Comparison of ENCODE assay signal across 8 cellular contexts in genomic region chr10:89213191-89213808, GRCh38. TPM values are rescaled to one million over a fixed set of nuclear protein-coding genes. Genes with fewer than 3 reads are reported as not detected.
DNase-seq lines count a peak whose midpoint lies in the region; ATAC-seq, FAIRE-seq and TF ChIP-seq lines count a peak whose summit lies in the region.

No MANE protein-coding gene starts in this region.

- no TSS peak for BruUV-seq in Caco-2 (replicated peaks; lab: Mats Ljungman, UMichigan)

- POLR2A ChIA-PET in Caco-2 (lab: Charles Lee) = no interaction called here

- no peaks in the 10 kb centered on the region for H3K4me1 Mint-ChIP-seq in Caco-2 (ENCODE audit: low read depth, unreplicated experiment)

- no peak overlapping the region for H3K4me3 ChIP-seq in Caco-2 (ENCODE audit: low read depth, low read length)

- H3K9me3 Mint-ChIP-seq in Caco-2 (ENCODE audit: unreplicated experiment) = no peaks in the 10 kb centered on the region

- FAIRE-seq in TTC549 (lab: Jason Lieb, UNC) (peak; percentile 80), frontal cortex (lab: Jason Lieb, UNC) (peak; percentile 69)

- CTCF ChIA-PET in Caco-2 (lab: Charles Lee) = no interaction called here

- TF ChIP-seq CTCF in Caco-2 (IDR thresholded peaks at IDR 0.05; ENCODE audit: insufficient read depth in 1 of 2, low read depth in 1 of 2, low read length in 1 of 2, severe bottlenecking in 1 of 2, unreplicated experiment in 1 of 2) = peak; percentile 62 to 63

- peaks cover 4% of the 10 kb centered on the region; the same call in 1 of the 2 replicates for H3K4me1 ChIP-seq in Caco-2

- ATAC-seq in HG03135 (IDR thresholded peaks at IDR 0.05; ENCODE audit: unreplicated experiment) = no peak

- no peaks in the 10 kb centered on the region for H3K9me3 ChIP-seq in Caco-2

- no peak overlapping the region for H3K4me3 Mint-ChIP-seq in Caco-2 (ENCODE audit: unreplicated experiment)

- H3K36me3 Mint-ChIP-seq in Caco-2 (ENCODE audit: insufficient read depth, unreplicated experiment) = no peaks in the 10 kb centered on the region

- H3K27ac Mint-ChIP-seq in Caco-2 (ENCODE audit: unreplicated experiment) = no peak overlapping the region

- DNase-seq in Caco-2 (peak in 1 of 2 experiments; percentile 26), HT1080 (ENCODE audit: low read depth) (peak; percentile 41), frontal cortex (ENCODE audit: low spot score in 2 of 2) (peak; percentile 34 to 36), renal cortical epithelial cell (ENCODE audit: low read depth) (peak; percentile 70), HPDE6-E6E7 (ENCODE audit: extremely low spot score) (no peak)
- DNase-seq in stimulated activated CD4-positive, alpha-beta T cell treated with anti-CD3 and anti-CD28 coated beads, Interleukin-4, amount 100 ng/mL, for 4 hours = no peak

- peaks cover 4% of the 10 kb centered on the region for H3K27me3 ChIP-seq in Caco-2 (replicated peaks; ENCODE audit: control insufficient read depth, insufficient read depth, low read length)

- peaks cover 17% of the 10 kb centered on the region for H3K27me3 Mint-ChIP-seq in Caco-2 (ENCODE audit: insufficient read depth, unreplicated experiment)

- intact Hi-C loops in Caco-2 (cut with micrococcal nuclease; ENCODE audit: unreplicated experiment) = loop anchor here (1.0 to 5.0 kb wide), 3 partner anchors 183 to 376 kb away; no protein-coding TSS in a partner anchor

- no peaks in the 10 kb centered on the region for H3K36me3 ChIP-seq in Caco-2 (ENCODE audit: control insufficient read depth, insufficient read depth, low read length)

RNA-seq across cellular contexts. Expression of gene CH25H, which starts 6.2 kb away (rescaled TPM):
- total RNA-seq in Caco-2 (2022) (not detected in 2 replicates), frontal cortex (0.82 TPM), renal cortical epithelial cell (0.10 TPM in 1 of 2 replicates, not detected in the other)
- total RNA-seq in HT1080 (2014; rRNA removed; shearing (Covaris generic)) = not detected in 2 replicates
- polyA plus RNA-seq in HT1080 (2015; cell fraction: cytosol; rRNA removed) = not detected in 2 replicates
- 0.07 TPM in 1 of 2 replicates, not detected in the other for polyA plus RNA-seq in HT1080 (2015; cell fraction: nucleus; rRNA removed)

RNA-seq across cellular contexts. Expression of gene LIPA, which starts 38.3 kb away (rescaled TPM):
- total RNA-seq in Caco-2 (2022) = 18.8 and 20.4 TPM in 2 replicates
- total RNA-seq in HT1080 (2014; rRNA removed; shearing (Covaris generic)) = 17.4 and 18.7 TPM in 2 replicates
- polyA plus RNA-seq in HT1080 (2015; cell fraction: cytosol; rRNA removed) = 29.7 and 33.8 TPM in 2 replicates
- 50.9 and 57.1 TPM in 2 replicates for polyA plus RNA-seq in HT1080 (2015; cell fraction: nucleus; rRNA removed)
- total RNA-seq in frontal cortex = 38.7 TPM
- 50.4 and 78.7 TPM in 2 replicates for total RNA-seq in renal cortical epithelial cell

Comparison
In these comparisons a context has a peak if more than half of its experiments do, and no peak if none do; other contexts are left out.
1. DNase-seq: peak in HT1080 (single experiment), frontal cortex (2 of 2) and renal cortical epithelial cell (single experiment); none in HPDE6-E6E7 (single experiment) and stimulated activated CD4-positive, alpha-beta T cell treated with anti-CD3 and anti-CD28 coated beads, Interleukin-4, amount 100 ng/mL, for 4 hours (0 of 2).